In genomic region chr18:79386547-79386946, GRCh38 we compare ENCODE assay signal across 22 cellular contexts. TPM values are rescaled to one million over a fixed set of nuclear protein-coding genes. Genes with fewer than 3 reads are reported as not detected.
DNase-seq lines count a peak whose midpoint lies in the region; ATAC-seq and TF ChIP-seq lines count a peak whose summit lies in the region.
"Had no signal": no experiment of that assay in that cellular context is flagged by ENCODE, and none has a peak within 500 bp of the region (broad histone marks: within the 10 kb centered on the region; RNA-seq: fewer than 3 reads in every experiment).

No MANE protein-coding gene starts in this region.

- TF ChIP-seq CTCF in WERI-Rb-1 (IDR thresholded peaks at IDR 0.05; ENCODE audit: low read depth, low read length) (no peak), stomach (IDR thresholded peaks at IDR 0.05) (no peak)

- no peak for TF ChIP-seq POLR2A in stomach (IDR thresholded peaks at IDR 0.05)

- peak overlapping the region in 8 of 11 experiments; percentile 20 to 70 (median 44); a peak in 12 of 22 replicates for H3K4me2 ChIP-seq in BLaER1 treated with 17β-estradiol and CSF1 and Interleukin-3, amounts not matched to agents 10 nM and 100 nM
- H3K4me2 ChIP-seq: KMS-11 had no signal

- intact Hi-C loops in stomach (cut with DNase I; ENCODE audit: low total_unique reads): no loop called here

- no peaks in the 10 kb centered on the region for H3K36me3 ChIP-seq in BLaER1 treated with 17β-estradiol and CSF1 and Interleukin-3, amounts not matched to agents 10 nM and 100 nM
- H3K36me3 ChIP-seq in WERI-Rb-1 (no peaks in the 10 kb centered on the region), stomach (no peaks in the 10 kb centered on the region)
- H3K36me3 ChIP-seq: SJCRH30 had no signal

- no peaks in the 10 kb centered on the region for H3K9me3 ChIP-seq in BLaER1 treated with 17β-estradiol and CSF1 and Interleukin-3, amounts not matched to agents 10 nM and 100 nM (replicated peaks in 1 of 11)
- no peaks in the 10 kb centered on the region for H3K9me3 ChIP-seq in WERI-Rb-1 (ENCODE audit: severe bottlenecking)
- H3K9me3 ChIP-seq in stomach: no peaks in the 10 kb centered on the region
- H3K9me3 ChIP-seq: SJCRH30 had no signal

- H3K4me1 ChIP-seq in BLaER1 treated with 17β-estradiol and CSF1 and Interleukin-3, amounts not matched to agents 10 nM and 100 nM: peaks cover 0 to 21% (median 16%) of the 10 kb centered on the region in 10 experiments; a peak in 16 of 20 replicates
- H3K4me1 ChIP-seq in stomach: peaks cover 0 to 5% (median 0%) of the 10 kb centered on the region in 4 donors

- peaks cover 0 to 61% (median 6%) of the 10 kb centered on the region in 11 experiments; a peak in 10 of 22 replicates for H4K20me1 ChIP-seq in BLaER1 treated with 17β-estradiol and CSF1 and Interleukin-3, amounts not matched to agents 10 nM and 100 nM

- no peak overlapping the region for H3K27ac ChIP-seq in BLaER1 treated with 17β-estradiol and CSF1 and Interleukin-3, amounts not matched to agents 10 nM and 100 nM
- H3K27ac ChIP-seq in WERI-Rb-1 (peak overlapping the region; percentile 9; the same call in 1 of the 2 replicates), stomach (no peak overlapping the region)
- H3K27ac ChIP-seq: KMS-11, SJCRH30 had no signal

- H3K27me3 ChIP-seq in BLaER1 treated with 17β-estradiol and CSF1 and Interleukin-3, amounts not matched to agents 10 nM and 100 nM: peaks cover 5 to 48% (median 30%) of the 10 kb centered on the region in 11 experiments; a peak in 20 of 22 replicates
- H3K27me3 ChIP-seq in WERI-Rb-1 (ENCODE audit: insufficient read depth, low read depth, severe bottlenecking) (no peaks in the 10 kb centered on the region), stomach (peaks cover 0 to 84% (median 35%) of the 10 kb centered on the region in 3 donors)
- H3K27me3 ChIP-seq: SJCRH30 had no signal

- TF ChIP-seq EP300 in stomach (IDR thresholded peaks at IDR 0.05): no peak

- no peak for DNase-seq in WERI-Rb-1
- DNase-seq in left lobe of liver (ENCODE audit: low spot score): peak; percentile 37
- peak; percentile 15 for DNase-seq in stomach
- no peak for DNase-seq in inferior parietal cortex (ENCODE audit: extremely low spot score)
- no peak for DNase-seq in NCI-H345 (lab: John Stamatoyannopoulos, UW)
- DNase-seq: ACHN; C1 segment of cervical spinal cord; Calu3; CD8-positive, alpha-beta memory T cell; GDM1; IMR-90; NCI-H1092 treated with DMSO at 0.1 percent for 48 hours; NCI-H1436 treated with DMSO at 0.1 percent for 48 hours; NCI-H1930; NCI-H510A; NCI-H748 treated with DMSO at 0.1 percent for 48 hours; NK-92 treated with Interleukin-12 subunit alpha and Interleukin-12 subunit beta, amount 100 ng/mL, for 24 hours had no signal

- H3K4me3 ChIP-seq in BLaER1 treated with 17β-estradiol and CSF1 and Interleukin-3, amounts not matched to agents 10 nM and 100 nM: no peak overlapping the region
- H3K4me3 ChIP-seq in WERI-Rb-1 (ENCODE audit: low read depth, low read length): no peak overlapping the region
- no peak overlapping the region for H3K4me3 ChIP-seq in stomach
- H3K4me3 ChIP-seq: SJCRH30 had no signal

- ATAC-seq in left lobe of liver (no peak), GM19397 (IDR thresholded peaks at IDR 0.05; ENCODE audit: unreplicated experiment) (no peak)
- ATAC-seq: Panc1 had no signal

- H3K9ac ChIP-seq in BLaER1 treated with 17β-estradiol and CSF1 and Interleukin-3, amounts not matched to agents 10 nM and 100 nM: no peak overlapping the region
- H3K9ac ChIP-seq: KMS-11 had no signal

- 77 to 92% (median 88%) methylated on average over 6 to 14 of the region's 14 CpGs for WGBS in stomach, 5 donors

RNA-seq across cellular contexts. Expression of gene NFATC1, which starts 9.2 kb away (rescaled TPM):
- total RNA-seq in left lobe of liver: 4.5 TPM
- total RNA-seq in stomach: 10 to 100 TPM in 1 of 5 donors, 1 to 10 TPM in 4; 5.4 to 14.0 (median 6.6) TPM
- 1 to 10 TPM; 2.6 to 8.2 (median 2.6) TPM for polyA plus RNA-seq in stomach

Comparison
In these comparisons a context has a peak if more than half of its experiments do, and no peak if none do; other contexts are left out.
1. DNase-seq: peak in left lobe of liver (single experiment) and stomach (single experiment); none in WERI-Rb-1 (single experiment), inferior parietal cortex (single experiment) and NCI-H345 (single experiment).